Comparison of ENCODE assay signal across 8 cellular contexts in the genomic region with DNA sequence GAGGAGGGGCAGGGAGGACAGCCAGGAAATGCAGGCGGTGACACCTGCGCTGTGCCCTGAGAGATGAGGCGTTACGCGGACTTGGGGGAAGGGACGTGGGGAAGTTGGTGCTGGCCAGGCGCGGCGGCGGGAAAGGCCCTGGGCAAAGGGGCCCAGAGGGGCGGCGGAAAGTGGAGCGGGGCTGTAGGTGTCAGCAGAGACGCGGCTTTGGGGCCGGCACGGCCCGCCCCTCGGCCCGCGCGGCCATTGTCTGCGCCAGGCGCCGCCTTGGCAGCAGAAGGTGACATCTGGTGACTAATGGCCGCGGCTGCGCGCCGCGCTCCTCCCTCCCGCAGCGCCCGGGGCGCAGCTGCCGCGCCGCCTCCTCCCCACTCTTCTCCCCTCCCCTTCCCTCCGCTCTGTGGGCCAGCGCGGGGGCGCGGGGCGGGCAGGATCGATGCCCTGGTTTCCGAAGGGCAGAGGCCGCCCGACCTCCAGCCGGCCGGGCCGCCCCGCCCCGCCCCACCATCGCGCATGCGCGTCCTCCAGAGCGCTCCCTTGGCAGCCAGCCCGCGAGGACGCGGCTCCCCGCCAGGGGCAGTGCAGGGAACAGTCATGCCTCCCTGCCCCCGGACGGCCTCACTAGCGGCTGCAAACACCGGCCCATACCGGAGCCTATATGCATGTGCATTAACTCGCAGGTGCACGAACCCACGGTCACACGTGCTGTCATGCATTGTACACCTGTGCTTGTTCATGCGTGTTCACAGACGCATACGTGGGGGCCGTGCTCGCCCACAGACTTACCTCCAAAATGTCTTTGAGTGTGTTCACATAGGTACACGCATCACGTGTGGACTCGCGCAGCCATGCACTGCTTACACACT.
DNase-seq lines count a peak whose midpoint lies in the region; ATAC-seq and TF ChIP-seq lines count a peak whose summit lies in the region.

No MANE protein-coding gene starts in this region.

- H3K4me1 Mint-ChIP-seq in activated naive CD8-positive, alpha-beta T cell treated with anti-CD3 and anti-CD28 coated beads, Interleukin-2, amount 10 ng/mL, durations not matched to agents 7 days and 5 days: peaks cover 15% of the 10 kb centered on the region

- 9 to 24% methylated on average over 14 to 60 of the region's 81 CpGs for WGBS in upper lobe of left lung, 2 donors

- H3K4me1 ChIP-seq in upper lobe of left lung: peaks cover 6 to 17% (median 8%) of the 10 kb centered on the region in 4 donors

- no peaks in the 10 kb centered on the region for H3K9me3 ChIP-seq in upper lobe of left lung

- DNase-seq in NCI-H1105 (lab: John Stamatoyannopoulos, UW) (peak; percentile 81), SKM-1 (lab: John Stamatoyannopoulos, UW; ENCODE audit: unreplicated experiment) (peak; percentile 74), cardiac septum (ENCODE audit: low spot score) (peak; percentile 98), posterior cingulate gyrus (peak; percentile 86 to 99 (median 92)), upper lobe of left lung (peak; percentile 92 to 100)
- peak; percentile 99 for DNase-seq in activated naive CD8-positive, alpha-beta T cell treated with anti-CD3 and anti-CD28 coated beads, Interleukin-2, amount 10 ng/mL, durations not matched to agents 7 days and 5 days

- H3K4me3 Mint-ChIP-seq in activated naive CD8-positive, alpha-beta T cell treated with anti-CD3 and anti-CD28 coated beads, Interleukin-2, amount 10 ng/mL, durations not matched to agents 7 days and 5 days: peak overlapping the region; percentile 88

- H3K36me3 ChIP-seq in upper lobe of left lung: no peaks in the 10 kb centered on the region

- peaks cover 2% of the 10 kb centered on the region for H3K9me3 Mint-ChIP-seq in activated naive CD8-positive, alpha-beta T cell treated with anti-CD3 and anti-CD28 coated beads, Interleukin-2, amount 10 ng/mL, durations not matched to agents 7 days and 5 days

- intact Hi-C loops in cardiac septum (cut with DNase I): loop anchor here (2.0 to 5.0 kb wide), 4 partner anchors 90 to 894 kb away; a partner anchor contains a TSS
- intact Hi-C loops in posterior cingulate gyrus (cut with DNase I): loop anchor here (2.0 to 10.0 kb wide), 7 partner anchors 41 to 894 kb away; a partner anchor contains a TSS

- ATAC-seq in HG02678 (IDR thresholded peaks at IDR 0.05; ENCODE audit: unreplicated experiment) (peak; percentile 87), upper lobe of left lung (ENCODE audit: low FRiP score in 2 of 2) (peak; percentile 96)
- peak; percentile 92 for ATAC-seq in activated naive CD8-positive, alpha-beta T cell treated with anti-CD3 and anti-CD28 coated beads, Interleukin-2, amount 10 ng/mL, durations not matched to agents 7 days and 5 days (ENCODE audit: low read depth)

- TF ChIP-seq EP300 in upper lobe of left lung (IDR thresholded peaks at IDR 0.05): no peak

- H3K36me3 Mint-ChIP-seq in activated naive CD8-positive, alpha-beta T cell treated with anti-CD3 and anti-CD28 coated beads, Interleukin-2, amount 10 ng/mL, durations not matched to agents 7 days and 5 days: peaks cover 2% of the 10 kb centered on the region

- H3K27me3 Mint-ChIP-seq in activated naive CD8-positive, alpha-beta T cell treated with anti-CD3 and anti-CD28 coated beads, Interleukin-2, amount 10 ng/mL, durations not matched to agents 7 days and 5 days: peaks cover 22% of the 10 kb centered on the region

- peak in 3 of 4 donors; percentile 76 to 95 (median 81) for TF ChIP-seq POLR2A in upper lobe of left lung (IDR thresholded peaks at IDR 0.05)

- no peaks in the 10 kb centered on the region for H3K27me3 ChIP-seq in upper lobe of left lung

- H3K4me3 ChIP-seq in upper lobe of left lung: peak overlapping the region; percentile 41 to 73 (median 60)

- H3K27ac Mint-ChIP-seq in activated naive CD8-positive, alpha-beta T cell treated with anti-CD3 and anti-CD28 coated beads, Interleukin-2, amount 10 ng/mL, durations not matched to agents 7 days and 5 days: peak overlapping the region; percentile 96

- H3K27ac ChIP-seq in upper lobe of left lung: peak overlapping the region; percentile 85 to 94 (median 90)

- POLR2A ChIA-PET in activated naive CD8-positive, alpha-beta T cell treated with anti-CD3 and anti-CD28 coated beads, Interleukin-2, amount 10 ng/mL, durations not matched to agents 7 days and 5 days (lab: Charles Lee): interaction anchor here (0.8 to 1.4 kb wide), 8 partner anchors 14 to 260 kb away, joined by 3 to 12 read pairs (median 4); no protein-coding TSS in a partner anchor

- TF ChIP-seq CTCF in GM12873 (IDR thresholded peaks at IDR 0.05; ENCODE audit: insufficient read depth, low read depth, low read length, missing control alignments): peak; percentile 84
- peak; percentile 72 to 97 (median 94) for TF ChIP-seq CTCF in upper lobe of left lung (IDR thresholded peaks at IDR 0.05)

Comparison
In these comparisons a context has a peak if more than half of its experiments do, and no peak if none do; other contexts are left out.
1. Peak in every context shown above with its lines: DNase-seq, ATAC-seq, H3K4me3 ChIP-seq and H3K27ac ChIP-seq.